In the genomic region with DNA sequence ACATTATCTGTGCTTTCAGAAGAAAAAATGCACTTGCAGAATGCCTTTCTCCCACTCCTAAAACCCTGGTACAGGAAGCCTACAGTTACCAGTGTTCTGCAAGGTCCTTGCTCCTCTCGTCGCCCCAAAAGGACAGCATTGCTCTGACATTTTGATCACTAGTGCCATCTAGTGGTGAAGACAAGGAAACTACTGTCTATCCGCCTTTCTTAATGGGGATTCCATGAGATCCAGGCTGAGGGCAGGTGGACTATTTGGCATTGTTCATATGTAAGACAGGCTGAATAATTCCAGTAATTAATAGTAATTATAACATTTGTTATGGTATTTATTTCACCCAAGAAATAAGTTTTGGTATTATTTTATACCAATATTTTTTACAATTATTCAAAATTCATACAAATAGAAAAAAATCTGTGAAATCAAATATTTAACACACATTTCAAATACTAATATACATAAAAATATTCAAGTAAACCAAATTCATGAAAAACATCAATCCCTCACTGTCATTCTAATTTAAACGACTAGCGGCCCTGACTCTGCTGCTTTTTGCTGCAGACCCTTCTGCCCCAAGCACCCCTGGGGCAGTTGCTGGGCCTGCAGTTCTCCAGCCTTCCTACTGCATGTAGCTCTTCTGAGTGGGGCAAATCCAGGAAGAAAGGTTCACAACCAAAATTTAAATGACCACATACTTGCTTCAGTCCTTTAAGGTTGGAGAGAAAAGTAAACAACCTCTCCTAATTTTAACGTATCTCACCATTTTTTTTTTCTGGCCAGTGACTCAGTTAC, we compare ENCODE assay signal across 1 cellular context.
TF ChIP-seq lines count a peak whose summit lies in the region.

No MANE protein-coding gene starts in this region.

TF ChIP-seq in SK-N-SH treated with all-trans-retinoic acid at 6 μM for 48 hours, 23 proteins besides CTCF, POLR2A, EP300 and RAD21 (continued from another document):
- TF ChIP-seq ZFP30 (CRISPR knock-in tag; IDR thresholded peaks at IDR 0.05) (no peak), CSDC2 (CRISPR knock-in tag; IDR thresholded peaks at IDR 0.05) (no peak), PPARA (CRISPR knock-in tag; IDR thresholded peaks at IDR 0.05; ENCODE audit: borderline replicate concordance) (no peak), ZNF70 (CRISPR knock-in tag; IDR thresholded peaks at IDR 0.05) (no peak), ESRRG (CRISPR knock-in tag; IDR thresholded peaks at IDR 0.05) (no peak), ZFP3 (CRISPR knock-in tag; IDR thresholded peaks at IDR 0.05) (no peak)
- TF ChIP-seq, protein P1, sequence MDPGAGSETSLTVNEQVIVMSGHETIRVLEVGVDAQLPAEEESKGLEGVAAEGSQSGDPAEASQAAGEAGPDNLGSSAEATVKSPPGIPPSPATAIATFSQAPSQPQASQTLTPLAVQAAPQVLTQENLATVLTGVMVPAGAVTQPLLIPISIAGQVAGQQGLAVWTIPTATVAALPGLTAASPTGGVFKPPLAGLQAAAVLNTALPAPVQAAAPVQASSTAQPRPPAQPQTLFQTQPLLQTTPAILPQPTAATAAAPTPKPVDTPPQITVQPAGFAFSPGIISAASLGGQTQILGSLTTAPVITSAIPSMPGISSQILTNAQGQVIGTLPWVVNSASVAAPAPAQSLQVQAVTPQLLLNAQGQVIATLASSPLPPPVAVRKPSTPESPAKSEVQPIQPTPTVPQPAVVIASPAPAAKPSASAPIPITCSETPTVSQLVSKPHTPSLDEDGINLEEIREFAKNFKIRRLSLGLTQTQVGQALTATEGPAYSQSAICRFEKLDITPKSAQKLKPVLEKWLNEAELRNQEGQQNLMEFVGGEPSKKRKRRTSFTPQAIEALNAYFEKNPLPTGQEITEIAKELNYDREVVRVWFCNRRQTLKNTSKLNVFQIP (CRISPR knock-in tag; IDR thresholded peaks at IDR 0.05; ENCODE audit: borderline replicate concordance, low read depth): no peak
- TF ChIP-seq, protein P2, sequence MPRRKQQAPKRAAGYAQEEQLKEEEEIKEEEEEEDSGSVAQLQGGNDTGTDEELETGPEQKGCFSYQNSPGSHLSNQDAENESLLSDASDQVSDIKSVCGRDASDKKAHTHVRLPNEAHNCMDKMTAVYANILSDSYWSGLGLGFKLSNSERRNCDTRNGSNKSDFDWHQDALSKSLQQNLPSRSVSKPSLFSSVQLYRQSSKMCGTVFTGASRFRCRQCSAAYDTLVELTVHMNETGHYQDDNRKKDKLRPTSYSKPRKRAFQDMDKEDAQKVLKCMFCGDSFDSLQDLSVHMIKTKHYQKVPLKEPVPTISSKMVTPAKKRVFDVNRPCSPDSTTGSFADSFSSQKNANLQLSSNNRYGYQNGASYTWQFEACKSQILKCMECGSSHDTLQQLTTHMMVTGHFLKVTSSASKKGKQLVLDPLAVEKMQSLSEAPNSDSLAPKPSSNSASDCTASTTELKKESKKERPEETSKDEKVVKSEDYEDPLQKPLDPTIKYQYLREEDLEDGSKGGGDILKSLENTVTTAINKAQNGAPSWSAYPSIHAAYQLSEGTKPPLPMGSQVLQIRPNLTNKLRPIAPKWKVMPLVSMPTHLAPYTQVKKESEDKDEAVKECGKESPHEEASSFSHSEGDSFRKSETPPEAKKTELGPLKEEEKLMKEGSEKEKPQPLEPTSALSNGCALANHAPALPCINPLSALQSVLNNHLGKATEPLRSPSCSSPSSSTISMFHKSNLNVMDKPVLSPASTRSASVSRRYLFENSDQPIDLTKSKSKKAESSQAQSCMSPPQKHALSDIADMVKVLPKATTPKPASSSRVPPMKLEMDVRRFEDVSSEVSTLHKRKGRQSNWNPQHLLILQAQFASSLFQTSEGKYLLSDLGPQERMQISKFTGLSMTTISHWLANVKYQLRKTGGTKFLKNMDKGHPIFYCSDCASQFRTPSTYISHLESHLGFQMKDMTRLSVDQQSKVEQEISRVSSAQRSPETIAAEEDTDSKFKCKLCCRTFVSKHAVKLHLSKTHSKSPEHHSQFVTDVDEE (CRISPR knock-in tag; IDR thresholded peaks at IDR 0.05): no peak
- TF ChIP-seq, protein P3, sequence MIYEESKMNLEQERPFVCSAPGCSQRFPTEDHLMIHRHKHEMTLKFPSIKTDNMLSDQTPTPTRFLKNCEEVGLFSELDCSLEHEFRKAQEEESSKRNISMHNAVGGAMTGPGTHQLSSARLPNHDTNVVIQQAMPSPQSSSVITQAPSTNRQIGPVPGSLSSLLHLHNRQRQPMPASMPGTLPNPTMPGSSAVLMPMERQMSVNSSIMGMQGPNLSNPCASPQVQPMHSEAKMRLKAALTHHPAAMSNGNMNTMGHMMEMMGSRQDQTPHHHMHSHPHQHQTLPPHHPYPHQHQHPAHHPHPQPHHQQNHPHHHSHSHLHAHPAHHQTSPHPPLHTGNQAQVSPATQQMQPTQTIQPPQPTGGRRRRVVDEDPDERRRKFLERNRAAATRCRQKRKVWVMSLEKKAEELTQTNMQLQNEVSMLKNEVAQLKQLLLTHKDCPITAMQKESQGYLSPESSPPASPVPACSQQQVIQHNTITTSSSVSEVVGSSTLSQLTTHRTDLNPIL (CRISPR knock-in tag; IDR thresholded peaks at IDR 0.05; ENCODE audit: low read depth): no peak
